Comparison of ENCODE assay signal across 8 cellular contexts in the genomic region with DNA sequence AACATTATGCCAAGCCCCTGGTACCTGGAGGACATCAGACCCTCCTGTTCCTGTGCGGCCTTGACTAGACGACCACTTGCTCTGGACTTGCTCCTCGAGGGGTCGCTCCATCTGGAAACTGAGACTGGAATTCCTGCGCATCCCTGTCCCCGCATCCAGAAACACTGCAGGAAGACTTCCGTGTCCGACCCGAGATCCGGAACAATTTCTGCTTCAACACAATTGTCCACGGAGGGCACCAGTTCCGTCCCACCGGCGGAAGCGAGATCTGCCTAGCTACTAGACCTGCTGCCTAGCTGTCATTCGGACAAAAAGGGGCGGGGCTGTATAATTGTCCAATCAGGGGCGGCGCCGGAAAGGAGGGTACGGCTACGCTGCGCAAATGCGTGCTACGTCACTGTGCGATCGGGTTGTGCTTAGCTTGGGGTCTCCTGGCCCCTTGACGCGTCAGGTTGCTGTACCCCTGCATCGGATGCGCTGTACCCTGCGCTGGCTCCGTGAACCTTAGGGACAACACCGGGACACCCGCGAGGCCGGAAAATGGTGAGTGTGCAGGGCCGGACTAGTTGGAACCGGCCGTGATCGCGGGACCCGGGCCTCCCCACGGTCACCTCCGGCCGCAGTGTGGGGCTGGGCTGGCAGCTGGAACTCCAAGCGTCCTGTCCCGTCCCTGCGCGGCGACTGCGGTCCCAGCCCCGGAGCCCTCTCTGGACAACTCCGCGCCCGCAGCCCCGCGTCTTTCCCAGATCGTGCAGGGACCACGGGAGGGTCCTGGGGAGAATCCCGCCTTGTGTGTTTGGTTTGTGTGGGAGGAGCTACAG. TPM values are rescaled to one million over a fixed set of nuclear protein-coding genes. Genes with fewer than 3 reads are reported as not detected.
DNase-seq lines count a peak whose midpoint lies in the region; ATAC-seq, FAIRE-seq and TF ChIP-seq lines count a peak whose summit lies in the region.

A gene (minus strand): TSS at position 274 of the 821 bp plus-strand sequence. CDS start 133 bp downstream, at position 141.
A gene (plus strand): TSS at position 381 of the 821 bp plus-strand sequence. CDS start 160 bp downstream, at position 541.

- dilution Hi-C loops in keratinocyte (cut with MboI; ENCODE audit: extremely low pct_ligation_motif_present, low sequenced_read_pairs) = no loop called here

- peak within 1 kb of the TSS; percentile 93 to 100 (median 99) for H3K4me3 ChIP-seq in keratinocyte (ENCODE audit: control insufficient read depth in 2 of 3, extremely low read depth in 1 of 3, insufficient read depth in 2 of 3, low read depth in 1 of 3, low read length in 3 of 3)

- peaks cover 5 to 10% of the 10 kb centered on the region in 2 experiments for H3K36me3 ChIP-seq in keratinocyte (ENCODE audit: control insufficient read depth in 2 of 2, extremely low read depth in 1 of 2, insufficient read depth in 2 of 2, low read length in 2 of 2)

- H3K79me2 ChIP-seq in keratinocyte (ENCODE audit: control insufficient read depth, insufficient read depth, low read length) = peaks cover 57% of the 10 kb centered on the region

- H2AFZ ChIP-seq in keratinocyte (ENCODE audit: control insufficient read depth, low read length) = peak within 1 kb of the TSS; percentile 100

- H3K27me3 ChIP-seq in keratinocyte (ENCODE audit: control insufficient read depth, extremely low read depth, insufficient read depth, low read length) = no peaks in the 10 kb centered on the region

- TF ChIP-seq POLR2A in GM19193 (IDR thresholded peaks at IDR 0.05; ENCODE audit: extremely low read depth, insufficient read depth, insufficient read length) = peak; percentile 96

- TF ChIP-seq CTCF in keratinocyte (optimal IDR thresholded peaks at IDR 0.05 in 1 of 3, IDR thresholded peaks at IDR 0.05 in 1 of 3, conservative IDR thresholded peaks at IDR 0.05 in 1 of 3; ENCODE audit: extremely low read depth in 1 of 3, insufficient read depth in 2 of 3, low read length in 3 of 3) = peak; percentile 5 to 10 (median 10)

- peak within 1 kb of the TSS; percentile 94 for H3K27ac ChIP-seq in keratinocyte (ENCODE audit: control insufficient read depth, insufficient read depth, low read length)

- no peaks in the 10 kb centered on the region for H3K9me3 ChIP-seq in keratinocyte (ENCODE audit: control insufficient read depth, low read depth, low read length)

- H3K9me1 ChIP-seq in keratinocyte (ENCODE audit: control insufficient read depth, extremely low read depth, insufficient read depth, low read length) = no peaks in the 10 kb centered on the region

- H3K4me2 ChIP-seq in keratinocyte (ENCODE audit: control insufficient read depth, extremely low read depth, insufficient read depth, low read depth, low read length) = peak within 1 kb of the TSS; percentile 90

- no peaks in the 10 kb centered on the region for H4K20me1 ChIP-seq in keratinocyte (ENCODE audit: control insufficient read depth, extremely low read depth, insufficient read depth, low read length)

- peak; percentile 93 to 96 for DNase-seq in AML-193 (lab: John Stamatoyannopoulos, UW)
- DNase-seq in NCI-H510A treated with DMSO at 0.1 percent for 48 hours (lab: John Stamatoyannopoulos, UW) = peak; percentile 97
- peak; percentile 90 for DNase-seq in activated CD4-positive, alpha-beta T cell treated with anti-CD3 and anti-CD28 coated beads for 1 hour
- DNase-seq in cerebellum (ENCODE audit: low spot score) = peak; percentile 98
- DNase-seq in keratinocyte (ENCODE audit: low read depth, low spot score) = peak; percentile 78
- DNase-seq in stimulated activated CD4-positive, alpha-beta T cell treated with anti-CD3 and anti-CD28 coated beads, Interleukin-12 subunit alpha, Interleukin-12 subunit beta, amount 100 ng/mL, for 48 hours (ENCODE audit: low read depth in 2 of 3, low spot score in 1 of 3) = peak; percentile 95 to 99 (median 96)

- peak within 1 kb of the TSS; percentile 97 for H3K9ac ChIP-seq in keratinocyte (ENCODE audit: control insufficient read depth, extremely low read depth, insufficient read depth, low read length)

- ATAC-seq in HG03439 (IDR thresholded peaks at IDR 0.05; ENCODE audit: unreplicated experiment) = peak; percentile 71

- peak; percentile 86 for FAIRE-seq in keratinocyte (lab: Jason Lieb, UNC)

- peaks cover 9% of the 10 kb centered on the region for H3K4me1 ChIP-seq in keratinocyte (ENCODE audit: control insufficient read depth, extremely low read depth, insufficient read depth, low read length)

RNA-seq across cellular contexts. Expression of the first gene that starts in this region (rescaled TPM):
- total RNA-seq in cerebellum = 12.7 TPM
- 2.7 to 3.2 TPM (median 3.2 TPM) in 3 replicates for polyA plus RNA-seq in keratinocyte
- polyA plus RNA-seq in keratinocyte (2011; ENCODE audit: low read depth) = 1.4 TPM
- 1.9 and 2.9 TPM in 2 replicates for polyA plus RNA-seq in keratinocyte (2011; cell fraction: cytosol; rRNA removed)
- polyA plus RNA-seq in keratinocyte (2011; cell fraction: nucleus; rRNA removed) = 4.3 and 5.0 TPM in 2 replicates
- 1.9 and 2.5 TPM in 2 replicates for polyA plus RNA-seq in keratinocyte (2012; ENCODE audit: low replicate concordance)
- 9.3 to 10.4 TPM (median 9.5 TPM) in 3 replicates for polyA minus RNA-seq in keratinocyte
- polyA minus RNA-seq in keratinocyte (2011; cell fraction: cytosol; rRNA and poly(A)+ RNA removed) = 2.9 TPM
- 7.4 and 18.2 TPM in 2 replicates for polyA minus RNA-seq in keratinocyte (2011; cell fraction: nucleus; rRNA and poly(A)+ RNA removed)

RNA-seq across cellular contexts. Expression of the second gene that starts in this region (rescaled TPM):
- total RNA-seq in cerebellum = 21.5 TPM
- polyA plus RNA-seq in keratinocyte = 8.1 to 11.5 TPM (median 10.3 TPM) in 3 replicates
- polyA plus RNA-seq in keratinocyte (2011; ENCODE audit: low read depth) = 8.1 TPM
- 3.5 and 7.9 TPM in 2 replicates for polyA plus RNA-seq in keratinocyte (2011; cell fraction: cytosol; rRNA removed)
- 22.6 and 23.4 TPM in 2 replicates for polyA plus RNA-seq in keratinocyte (2011; cell fraction: nucleus; rRNA removed)
- polyA plus RNA-seq in keratinocyte (2012; ENCODE audit: low replicate concordance) = 7.9 and 9.9 TPM in 2 replicates
- 9.1 to 13.2 TPM (median 12.6 TPM) in 3 replicates for polyA minus RNA-seq in keratinocyte
- 10.7 TPM for polyA minus RNA-seq in keratinocyte (2011; cell fraction: cytosol; rRNA and poly(A)+ RNA removed)
- 22.9 and 24.7 TPM in 2 replicates for polyA minus RNA-seq in keratinocyte (2011; cell fraction: nucleus; rRNA and poly(A)+ RNA removed)

Comparison
In these comparisons a context has a peak if more than half of its experiments do, and no peak if none do; other contexts are left out.
1. Peak in every context shown above with its lines: DNase-seq, ATAC-seq, H3K4me3 ChIP-seq and H3K27ac ChIP-seq.